ENCODE assay signal across 25 cellular contexts in genomic region chr13:34816118-34816517, GRCh38.
DNase-seq lines count a peak whose midpoint lies in the region; ATAC-seq and TF ChIP-seq lines count a peak whose summit lies in the region.
"Had no signal": no experiment of that assay in that cellular context is flagged by ENCODE, and none has a peak within 500 bp of the region (broad histone marks: within the 10 kb centered on the region; RNA-seq: fewer than 3 reads in every experiment).

No MANE protein-coding gene starts in this region.

- no peak overlapping the region for H3K4me3 Mint-ChIP-seq in endodermal cell
- H3K4me3 Mint-ChIP-seq: activated T-cell treated with anti-CD3 and anti-CD28 coated beads, Interleukin-2, amount 50 U/mL, for 4 hours; immature natural killer cell; natural killer cell treated with Interleukin-12 subunit alpha and Interleukin-12 subunit beta and Interleukin-15 and Interleukin-18, amount 100 ng/mL, for 72 hours; T-helper 1 cell treated with Interleukin-12 subunit alpha and Interleukin-12 subunit beta and Interleukin-4 antibody, amounts not matched to agents 30 μg/mL and 1 μg/mL, for 36 hours had no signal

- H3K27ac ChIP-seq in HUES48 (ENCODE audit: low read depth, low read length) (peak overlapping the region; percentile 87), endodermal cell (ENCODE audit: low read depth, low read length) (peak overlapping the region; percentile 26)
- H3K27ac ChIP-seq: BLaER1, coronary artery, gastrocnemius medialis, SJSA1, suprapubic skin had no signal

- H3K9ac ChIP-seq in HUES48 (ENCODE audit: low read depth, low read length) (peak overlapping the region; percentile 0; the same call in 1 of the 2 replicates), endodermal cell (ENCODE audit: extremely low read depth, low read length, poor library complexity, severe bottlenecking) (no peak overlapping the region)
- H3K9ac ChIP-seq: BLaER1 had no signal

- no peaks in the 10 kb centered on the region for H3K27me3 Mint-ChIP-seq in endodermal cell (ENCODE audit: insufficient read depth)
- H3K27me3 Mint-ChIP-seq: natural killer cell treated with Interleukin-12 subunit alpha and Interleukin-12 subunit beta and Interleukin-15 and Interleukin-18, amount 100 ng/mL, for 72 hours had no signal

- H3K4me1 ChIP-seq in HUES48 (ENCODE audit: control insufficient read depth, insufficient read depth, low read length), result peaks cover 27% of the 10 kb centered on the region
- H3K4me1 ChIP-seq in endodermal cell (ENCODE audit: control insufficient read depth, insufficient read depth, low read length), result no peaks in the 10 kb centered on the region
- H3K4me1 ChIP-seq: BLaER1, SJSA1 had no signal

- no peaks in the 10 kb centered on the region for H3K36me3 Mint-ChIP-seq in endodermal cell (ENCODE audit: low read depth)
- H3K36me3 Mint-ChIP-seq: immature natural killer cell had no signal

- no peak overlapping the region for H3K27ac Mint-ChIP-seq in endodermal cell
- H3K27ac Mint-ChIP-seq: immature natural killer cell; natural killer cell treated with Interleukin-12 subunit alpha and Interleukin-12 subunit beta and Interleukin-15 and Interleukin-18, amount 100 ng/mL, for 72 hours; T-helper 1 cell treated with Interleukin-12 subunit alpha and Interleukin-12 subunit beta and Interleukin-4 antibody, amounts not matched to agents 30 μg/mL and 1 μg/mL, for 36 hours had no signal

- peaks cover 19% of the 10 kb centered on the region for H3K9me3 Mint-ChIP-seq in endodermal cell

- H3K27me3 ChIP-seq in HUES48 (ENCODE audit: control insufficient read depth, insufficient read depth, low read length), result no peaks in the 10 kb centered on the region
- H3K27me3 ChIP-seq in endodermal cell (ENCODE audit: control insufficient read depth, insufficient read depth, low read length, poor library complexity, severe bottlenecking), result no peaks in the 10 kb centered on the region
- H3K27me3 ChIP-seq: BLaER1, gastrocnemius medialis, SJSA1, suprapubic skin had no signal

- TF ChIP-seq CTCF in endodermal cell (conservative IDR thresholded peaks at IDR 0.05), result no peak

- H3K4me1 Mint-ChIP-seq in endodermal cell, result peaks cover 14% of the 10 kb centered on the region
- H3K4me1 Mint-ChIP-seq: immature natural killer cell had no signal

- no peaks in the 10 kb centered on the region for H3K36me3 ChIP-seq in HUES48 (ENCODE audit: control insufficient read depth, insufficient read depth, low read length)
- H3K36me3 ChIP-seq in endodermal cell (ENCODE audit: control insufficient read depth, insufficient read depth, low read length), result no peaks in the 10 kb centered on the region
- H3K36me3 ChIP-seq: BLaER1, gastrocnemius medialis, HAP-1, SJSA1, suprapubic skin had no signal

- peaks cover 12% of the 10 kb centered on the region; the same call in 1 of the 2 replicates for H3K9me3 ChIP-seq in HUES48 (ENCODE audit: control insufficient read depth, insufficient read depth, low read length)
- H3K9me3 ChIP-seq in endodermal cell (ENCODE audit: control insufficient read depth, low read length), result peaks cover 11% of the 10 kb centered on the region
- H3K9me3 ChIP-seq: SJSA1 had no signal

- intact Hi-C loops in sciatic nerve (cut with DNase I), result no loop called here

- H3K4me3 ChIP-seq in HUES48 (ENCODE audit: low read depth, low read length) (peak overlapping the region; percentile 23; the same call in 1 of the 2 replicates), endodermal cell (ENCODE audit: low read length) (no peak overlapping the region)
- H3K4me3 ChIP-seq: BLaER1, coronary artery, gastrocnemius medialis, HAP-1, SJSA1, suprapubic skin had no signal

- DNase-seq in endodermal cell (no peak), iPS-NIHi7 (ENCODE audit: extremely low spot score) (peak; percentile 41), sciatic nerve (ENCODE audit: low spot score) (no peak), NCI-H2107 (lab: John Stamatoyannopoulos, UW) (no peak), KG1 (lab: John Stamatoyannopoulos, UW) (no peak)
- DNase-seq in activated CD4-positive, alpha-beta T cell treated with anti-CD3 and anti-CD28 coated beads, Interleukin-2, amount 50 U/mL, for 1 hour, result no peak
- DNase-seq: ACHN; activated CD4-positive, alpha-beta T cell treated with anti-CD3 and anti-CD28 coated beads for 1 hour; activated T-cell treated with anti-CD3 and anti-CD28 coated beads, Interleukin-2, amount 50 U/mL, for 4 hours; DND-41; gastrocnemius medialis; immature natural killer cell; NCI-H187; NCI-H526 treated with DMSO at 0.1 percent for 48 hours had no signal

- peak; percentile 10 for ATAC-seq in sciatic nerve
- no peak for ATAC-seq in GM18870 (IDR thresholded peaks at IDR 0.05; ENCODE audit: unreplicated experiment)
- ATAC-seq: activated T-cell treated with anti-CD3 and anti-CD28 coated beads, Interleukin-2, amount 50 U/mL, for 4 hours; gastrocnemius medialis; HepG2; left lobe of liver; natural killer cell treated with Interleukin-12 subunit alpha and Interleukin-12 subunit beta and Interleukin-15 and Interleukin-18, amount 100 ng/mL, for 72 hours had no signal
